1 cellular context compared by ENCODE assay signal in the genomic region with DNA sequence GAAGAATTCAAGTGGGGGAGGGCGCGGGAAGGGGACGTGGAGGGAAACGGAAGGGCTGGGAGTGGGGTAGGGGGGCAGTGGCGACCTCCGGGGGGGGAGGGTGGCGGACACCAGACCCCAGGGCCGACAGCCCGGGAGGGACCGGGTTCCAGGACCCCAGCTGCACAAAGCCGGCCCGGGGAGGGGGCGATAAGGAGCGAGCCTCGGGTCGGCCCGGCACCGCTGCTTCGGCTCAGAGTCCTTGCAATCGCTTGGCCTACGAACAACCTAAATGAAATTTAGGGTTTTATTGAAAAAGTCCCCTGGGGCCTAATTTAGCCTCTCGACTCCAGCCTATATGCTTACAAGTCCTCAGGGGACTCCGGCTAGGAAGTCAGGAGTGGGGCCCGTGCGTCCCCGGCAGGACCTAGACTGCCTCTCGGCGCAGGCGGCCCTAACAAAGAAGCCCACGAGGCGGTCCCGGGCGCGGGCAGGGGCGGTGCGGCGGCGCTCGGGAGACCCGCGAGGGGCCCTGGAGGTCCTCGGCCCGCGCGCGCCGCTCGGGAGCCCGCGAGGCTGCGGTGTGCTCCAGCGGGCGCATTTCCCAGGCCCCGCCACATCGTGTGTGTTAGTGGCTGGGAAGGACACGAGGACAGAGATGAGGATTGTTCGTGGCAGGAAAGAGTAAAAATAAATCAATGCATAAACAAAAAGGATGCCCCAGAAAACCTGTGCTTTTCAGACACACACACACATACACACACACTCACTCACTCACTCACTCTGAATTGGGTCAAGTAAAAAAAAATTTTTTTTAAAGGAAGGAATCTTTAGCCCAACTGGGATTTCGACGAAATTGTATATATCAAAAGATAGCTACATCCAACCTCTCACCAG.
TF ChIP-seq lines count a peak whose summit lies in the region.

No MANE protein-coding gene starts in this region.

TF ChIP-seq in SK-N-SH, 30 proteins besides CTCF, POLR2A, EP300 and RAD21 (continued from another document):
- TF ChIP-seq, protein P1, sequence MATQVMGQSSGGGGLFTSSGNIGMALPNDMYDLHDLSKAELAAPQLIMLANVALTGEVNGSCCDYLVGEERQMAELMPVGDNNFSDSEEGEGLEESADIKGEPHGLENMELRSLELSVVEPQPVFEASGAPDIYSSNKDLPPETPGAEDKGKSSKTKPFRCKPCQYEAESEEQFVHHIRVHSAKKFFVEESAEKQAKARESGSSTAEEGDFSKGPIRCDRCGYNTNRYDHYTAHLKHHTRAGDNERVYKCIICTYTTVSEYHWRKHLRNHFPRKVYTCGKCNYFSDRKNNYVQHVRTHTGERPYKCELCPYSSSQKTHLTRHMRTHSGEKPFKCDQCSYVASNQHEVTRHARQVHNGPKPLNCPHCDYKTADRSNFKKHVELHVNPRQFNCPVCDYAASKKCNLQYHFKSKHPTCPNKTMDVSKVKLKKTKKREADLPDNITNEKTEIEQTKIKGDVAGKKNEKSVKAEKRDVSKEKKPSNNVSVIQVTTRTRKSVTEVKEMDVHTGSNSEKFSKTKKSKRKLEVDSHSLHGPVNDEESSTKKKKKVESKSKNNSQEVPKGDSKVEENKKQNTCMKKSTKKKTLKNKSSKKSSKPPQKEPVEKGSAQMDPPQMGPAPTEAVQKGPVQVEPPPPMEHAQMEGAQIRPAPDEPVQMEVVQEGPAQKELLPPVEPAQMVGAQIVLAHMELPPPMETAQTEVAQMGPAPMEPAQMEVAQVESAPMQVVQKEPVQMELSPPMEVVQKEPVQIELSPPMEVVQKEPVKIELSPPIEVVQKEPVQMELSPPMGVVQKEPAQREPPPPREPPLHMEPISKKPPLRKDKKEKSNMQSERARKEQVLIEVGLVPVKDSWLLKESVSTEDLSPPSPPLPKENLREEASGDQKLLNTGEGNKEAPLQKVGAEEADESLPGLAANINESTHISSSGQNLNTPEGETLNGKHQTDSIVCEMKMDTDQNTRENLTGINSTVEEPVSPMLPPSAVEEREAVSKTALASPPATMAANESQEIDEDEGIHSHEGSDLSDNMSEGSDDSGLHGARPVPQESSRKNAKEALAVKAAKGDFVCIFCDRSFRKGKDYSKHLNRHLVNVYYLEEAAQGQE (IDR thresholded peaks at IDR 0.05; ENCODE audit: low read depth, low read length): no peak
- TF ChIP-seq POLR2AphosphoS5 (IDR thresholded peaks at IDR 0.05; ENCODE audit: low read depth, low read length) (no peak), SIN3A (IDR thresholded peaks at IDR 0.05; ENCODE audit: borderline replicate concordance, low read depth, low read length) (no peak)
